8 cellular contexts compared by ENCODE assay signal in the genomic region with DNA sequence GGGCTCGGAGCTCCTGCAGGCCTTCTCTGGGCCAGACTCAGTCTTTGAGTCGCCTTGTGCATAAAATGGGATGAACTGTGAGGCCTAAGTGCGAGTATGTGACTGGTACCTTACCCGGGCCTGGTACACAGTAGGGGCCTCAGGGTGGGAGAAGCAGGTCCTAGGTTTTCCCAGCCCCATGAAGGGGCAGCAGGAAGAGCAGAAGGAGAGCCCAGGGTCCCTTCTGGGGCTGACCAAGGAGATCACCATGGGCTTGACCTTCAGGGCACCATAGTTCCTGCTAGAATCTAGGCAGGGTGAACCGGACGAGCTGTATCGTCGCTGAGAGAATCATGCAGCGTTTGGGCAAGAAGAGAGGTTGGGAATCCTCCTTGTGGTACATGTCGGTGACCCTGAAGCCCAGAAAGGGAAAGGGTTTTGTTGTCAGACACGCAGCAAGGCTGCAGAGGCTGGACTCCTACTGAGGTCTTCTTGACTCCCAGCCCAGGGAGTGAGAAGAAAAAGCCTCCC. TPM values are rescaled to one million over a fixed set of nuclear protein-coding genes. Genes with fewer than 3 reads are reported as not detected.
DNase-seq lines count a peak whose midpoint lies in the region; FAIRE-seq and TF ChIP-seq lines count a peak whose summit lies in the region.

No MANE protein-coding gene starts in this region.

- no peak for TF ChIP-seq RAD21 in H1 (IDR thresholded peaks at IDR 0.05 in 1 of 2, conservative IDR thresholded peaks at IDR 0.05 in 1 of 2; ENCODE audit: low read depth in 2 of 2, low read length in 2 of 2)

- no peak for FAIRE-seq in H1 (lab: Jason Lieb, UNC)

- H3K4me3 ChIP-seq in GM06990 (replicated peaks; ENCODE audit: low read depth, low read length) (peak overlapping the region; percentile 95), Loucy (ENCODE audit: low read length, poor library complexity, severe bottlenecking) (peak overlapping the region; percentile 88), H1 (ENCODE audit: extremely low read depth in 1 of 4, insufficient read depth in 2 of 4, low read depth in 3 of 4, low read length in 4 of 4) (peak overlapping the region; percentile 52 to 72 (median 64)), ovary (peak overlapping the region; percentile 68)

- H3K9ac ChIP-seq in Loucy (ENCODE audit: low read depth, low read length, poor library complexity, severe bottlenecking) (peak overlapping the region; percentile 83), H1 (replicated peaks in 1 of 4; ENCODE audit: extremely low read depth in 1 of 4, low read depth in 3 of 4, low read length in 3 of 4) (no peak overlapping the region)

- no peak overlapping the region for H2BK20ac ChIP-seq in H1 (ENCODE audit: low read length)

- no peaks in the 10 kb centered on the region for H3K9me2 ChIP-seq in Loucy (replicated peaks; ENCODE audit: low read depth, low read length)

- H3K79me2 ChIP-seq in Loucy (ENCODE audit: insufficient read depth, low read length) (peaks cover 26% of the 10 kb centered on the region), H1 (ENCODE audit: control insufficient read depth in 1 of 2, insufficient read depth in 2 of 2, low read length in 2 of 2) (peaks cover 0 to 13% of the 10 kb centered on the region in 2 experiments; a peak in 2 of 4 replicates)

- CTCF ChIA-PET in H1 (lab: Charles Lee; ENCODE audit: partially characterized antibody), result interaction anchor here (2.0 to 2.6 kb wide), 2 partner anchors 20 to 51 kb away, joined by 5 to 20 read pairs; no protein-coding TSS in a partner anchor

- H3K14ac ChIP-seq in H1 (ENCODE audit: insufficient read length), result no peak overlapping the region

- H3K79me1 ChIP-seq in H1 (ENCODE audit: low read depth, low read length), result peaks cover 11% of the 10 kb centered on the region

- no peak overlapping the region for H2BK15ac ChIP-seq in H1 (ENCODE audit: low read length)

- TF ChIP-seq CTCF in GM06990 (IDR thresholded peaks at IDR 0.05; ENCODE audit: insufficient read depth, low read length, poor library complexity, severe bottlenecking) (no peak), Loucy (conservative IDR thresholded peaks at IDR 0.05; ENCODE audit: low read length) (no peak), H1 (IDR thresholded peaks at IDR 0.05; ENCODE audit: control extremely low read depth in 1 of 3, insufficient read depth in 1 of 3, low read depth in 1 of 3, low read length in 3 of 3) (no peak), ovary (IDR thresholded peaks at IDR 0.05) (no peak), GM13977 (IDR thresholded peaks at IDR 0.05; ENCODE audit: extremely low read depth, insufficient read depth, missing control alignments) (no peak)

- in situ Hi-C loops in GM13977 (cut with MboI; ENCODE audit: low pct_unique_long_range_greater_than_20kb, low sequenced_read_pairs, unreplicated experiment), result no loop called here

- no peak overlapping the region for H3K18ac ChIP-seq in H1 (ENCODE audit: extremely low read depth, low read length)

- peaks cover 3% of the 10 kb centered on the region; the same call in 1 of the 2 replicates for H3K23me2 ChIP-seq in H1 (ENCODE audit: low read depth, low read length)

- H3K27me3 ChIP-seq in GM06990 (replicated peaks; ENCODE audit: control insufficient read depth, insufficient read depth, low read length) (no peaks in the 10 kb centered on the region), Loucy (ENCODE audit: insufficient read depth, low read length, poor library complexity, severe bottlenecking) (no peaks in the 10 kb centered on the region), H1 (replicated peaks in 1 of 4; ENCODE audit: control insufficient read depth in 3 of 4, extremely low read depth in 1 of 4, insufficient read depth in 3 of 4, low read length in 3 of 4) (no peaks in the 10 kb centered on the region), ovary (no peaks in the 10 kb centered on the region)

- no peak overlapping the region for H2AK5ac ChIP-seq in H1 (ENCODE audit: low read depth, low read length)

- no peak overlapping the region for H2BK120ac ChIP-seq in H1 (replicated peaks; ENCODE audit: low read depth, low read length)

- POLR2A ChIA-PET in H1 (lab: Charles Lee; ENCODE audit: partially characterized antibody), result interaction anchor here (0.8 to 21.6 kb wide), 11 partner anchors 8 to 498 kb away, joined by 3 to 507 read pairs (median 6); a partner anchor contains a TSS

- peaks cover 17% of the 10 kb centered on the region for H4K20me1 ChIP-seq in Loucy (ENCODE audit: insufficient read depth, low read length, poor library complexity, severe bottlenecking)
- peaks cover 0 to 5% of the 10 kb centered on the region in 2 experiments for H4K20me1 ChIP-seq in H1 (replicated peaks in 1 of 2; ENCODE audit: control insufficient read depth in 1 of 2, insufficient read depth in 2 of 2, low read length in 2 of 2)

- no peak overlapping the region for H2BK12ac ChIP-seq in H1 (ENCODE audit: low read depth, low read length)

- H3K36me3 ChIP-seq in GM06990 (ENCODE audit: control insufficient read depth, insufficient read depth, low read length) (peaks cover 20% of the 10 kb centered on the region), Loucy (ENCODE audit: insufficient read depth, low read length) (no peaks in the 10 kb centered on the region; the same call in 1 of the 2 replicates), H1 (ENCODE audit: control insufficient read depth in 2 of 4, insufficient read depth in 4 of 4, low read length in 3 of 4) (peaks cover 7 to 30% (median 12%) of the 10 kb centered on the region in 4 experiments; a peak in 6 of 8 replicates), ovary (no peaks in the 10 kb centered on the region)

- H3K27ac ChIP-seq in H1 (ENCODE audit: low read depth, low read length), result no peak overlapping the region
- peak overlapping the region; percentile 94 to 98 for H3K27ac ChIP-seq in ovary

- peak overlapping the region; percentile 82 for H3K4me2 ChIP-seq in Loucy (ENCODE audit: low read depth, low read length, poor library complexity, severe bottlenecking)
- peak overlapping the region; percentile 72 to 94 for H3K4me2 ChIP-seq in H1 (ENCODE audit: insufficient read depth in 1 of 2, low read depth in 2 of 2, low read length in 2 of 2)

- peaks cover 12% of the 10 kb centered on the region for H3K4me1 ChIP-seq in Loucy (ENCODE audit: insufficient read depth, low read length, poor library complexity, severe bottlenecking)
- peaks cover 0 to 17% (median 10%) of the 10 kb centered on the region in 4 experiments; a peak in 6 of 7 replicates for H3K4me1 ChIP-seq in H1 (replicated peaks in 1 of 4; ENCODE audit: control insufficient read depth in 3 of 4, insufficient read depth in 4 of 4, low read length in 3 of 4)
- peaks cover 10% of the 10 kb centered on the region for H3K4me1 ChIP-seq in ovary (ENCODE audit: insufficient read depth)

- peak overlapping the region; percentile 91 for H2AFZ ChIP-seq in Loucy (ENCODE audit: low read length)
- H2AFZ ChIP-seq in H1 (ENCODE audit: low read length), result 0 out of 2 replicates have a peak overlapping the region, but pooled peaks have one; percentile 25

- H4K91ac ChIP-seq in H1 (replicated peaks; ENCODE audit: insufficient read length, low read length), result peak overlapping the region; percentile 7

- no peak overlapping the region for H3K56ac ChIP-seq in H1 (replicated peaks; ENCODE audit: insufficient read length, low read depth, low read length)

- TF ChIP-seq POLR2A in H1 (IDR thresholded peaks at IDR 0.05; ENCODE audit: control extremely low read depth in 1 of 2, low read depth in 2 of 2, low read length in 2 of 2) (no peak), ovary (IDR thresholded peaks at IDR 0.05) (no peak)

- H3F3A ChIP-seq in Loucy (ENCODE audit: low read depth), result no peaks in the 10 kb centered on the region

- no peak overlapping the region for H4K5ac ChIP-seq in H1 (ENCODE audit: insufficient read length, low read depth, low read length)

- no peak for DNase-seq in GM06990 (ENCODE audit: extremely low read depth, insufficient read length)
- DNase-seq in H1 (ENCODE audit: low read depth in 1 of 2, low spot score in 2 of 2), result no peak
- peak in 1 of 5 donors; percentile 26 for DNase-seq in ovary
- no peak for DNase-seq in NCI-H226
- DNase-seq in hippocampal formation (lab: John Stamatoyannopoulos, UW), result no peak
- no peak for DNase-seq in DMS53 (lab: John Stamatoyannopoulos, UW)
- no peak for DNase-seq in GM13977 (ENCODE audit: low spot score)

- intact Hi-C loops in ovary (cut with DNase I), result no loop called here

- no peak overlapping the region for H2BK5ac ChIP-seq in H1 (ENCODE audit: low read depth, low read length)

- whole genome bisulfite sequencing in H1 (ENCODE audit: extremely low coverage in 1 of 2, insufficient coverage in 1 of 2, insufficient read length in 1 of 2, insufficient replicate concordance in 2 of 2, low coverage in 1 of 2, low lambda C conversion rate in 2 of 2, missing lambda C conversion rate in 1 of 2), 2 experiments, result 70% methylated on average over 10 of the region's 11 CpGs; no CpG with 5 or more reads in 1 of the 2 experiments
- WGBS in ovary, 3 donors, result 62 to 64% (median 63%) methylated on average over 11 of the region's 11 CpGs

- no peak overlapping the region for H3K4ac ChIP-seq in H1 (replicated peaks; ENCODE audit: insufficient read length, low read depth, low read length)

- H3K23ac ChIP-seq in H1 (ENCODE audit: insufficient read length), result no peak overlapping the region

- peak overlapping the region; percentile 17 for H4K8ac ChIP-seq in H1 (ENCODE audit: extremely low read depth, insufficient read depth, low read length)

- H3K9me3 ChIP-seq in Loucy (ENCODE audit: insufficient read depth, low read depth, low read length) (no peaks in the 10 kb centered on the region), H1 (ENCODE audit: insufficient read depth in 2 of 2, low read depth in 1 of 2, low read length in 1 of 2) (no peaks in the 10 kb centered on the region), ovary (no peaks in the 10 kb centered on the region)

- TF ChIP-seq EP300 in H1 (IDR thresholded peaks at IDR 0.05; ENCODE audit: borderline replicate concordance in 1 of 2, low read depth in 2 of 2, low read length in 2 of 2) (no peak), ovary (IDR thresholded peaks at IDR 0.05) (no peak)

RNA-seq across cellular contexts. Expression of a gene that starts 0.4 kb away (rescaled TPM):
- 29.5 and 32.1 TPM in 2 replicates for total RNA-seq in H1 (2021; fragmentation: NEBNext Ultra II Directional; extraction: Animal tissue kit (Norgen Biotek cat#: 25700))
- polyA plus RNA-seq in H1 (2011; rRNA removed) (25.1 and 33.4 TPM in 2 replicates), ovary (10 to 100 TPM; 31.8 to 46.8 TPM)
- polyA plus RNA-seq in H1 (2011; cell fraction: cytosol; rRNA removed), result 35.7 TPM
- 106 TPM for polyA plus RNA-seq in H1 (2011; cell fraction: nucleus; rRNA removed)
- 22.0 to 26.7 TPM (median 22.5 TPM) in 4 replicates for polyA plus RNA-seq in H1 (2012, experiment 1 of 2)
- 9.1 TPM for polyA plus RNA-seq in H1 (2012, experiment 2 of 2)
- polyA plus RNA-seq in H1 (2013, experiment 1 of 2), result 10.9 TPM
- 7.7 TPM for polyA plus RNA-seq in H1 (2013, experiment 2 of 2)
- 44.1 and 62.2 TPM in 2 replicates for polyA minus RNA-seq in H1 (2011; rRNA and poly(A)+ RNA removed)
- polyA minus RNA-seq in H1 (2011; cell fraction: cytosol; rRNA and poly(A)+ RNA removed), result 25.1 TPM
- 91.2 TPM for polyA minus RNA-seq in H1 (2011; cell fraction: nucleus; rRNA and poly(A)+ RNA removed)
- total RNA-seq in ovary, result 10 to 100 TPM; 41.7 to 93.3 (median 62.7) TPM

RNA-seq across cellular contexts. Expression of a gene that starts 28.6 kb away (rescaled TPM):
- total RNA-seq in H1 (2021; fragmentation: NEBNext Ultra II Directional; extraction: Animal tissue kit (Norgen Biotek cat#: 25700)), result 556 and 563 TPM in 2 replicates
- 350 and 373 TPM in 2 replicates for polyA plus RNA-seq in H1 (2011; rRNA removed)
- 393 TPM for polyA plus RNA-seq in H1 (2011; cell fraction: cytosol; rRNA removed)
- polyA plus RNA-seq in H1 (2011; cell fraction: nucleus; rRNA removed), result 141 TPM
- 386 to 417 TPM (median 389 TPM) in 4 replicates for polyA plus RNA-seq in H1 (2012, experiment 1 of 2)
- 229 TPM for polyA plus RNA-seq in H1 (2012, experiment 2 of 2)
- 302 TPM for polyA plus RNA-seq in H1 (2013, experiment 1 of 2)
- polyA plus RNA-seq in H1 (2013, experiment 2 of 2), result 299 TPM
- polyA minus RNA-seq in H1 (2011; rRNA and poly(A)+ RNA removed), result 74.5 and 90.5 TPM in 2 replicates
- 107 TPM for polyA minus RNA-seq in H1 (2011; cell fraction: cytosol; rRNA and poly(A)+ RNA removed)
- polyA minus RNA-seq in H1 (2011; cell fraction: nucleus; rRNA and poly(A)+ RNA removed), result 87.5 TPM
- total RNA-seq in ovary, result 100 to 1,000 TPM in 4 of 7 donors, 10 to 100 TPM in 3; 42.0 to 132 (median 102) TPM
- 100 to 1,000 TPM in 1 of 2 donors, 10 to 100 TPM in 1; 56.4 to 106 TPM for polyA plus RNA-seq in ovary

RNA-seq across cellular contexts. Expression of a gene that starts 45.8 kb away (rescaled TPM):
- total RNA-seq in H1 (2021; fragmentation: NEBNext Ultra II Directional; extraction: Animal tissue kit (Norgen Biotek cat#: 25700)), result 0.13 TPM in 1 of 2 replicates, not detected in the other
- polyA plus RNA-seq in H1 (2011; rRNA removed), result not detected in 2 replicates
- polyA plus RNA-seq in H1 (2011; cell fraction: cytosol; rRNA removed), result not detected
- 0.06 TPM for polyA plus RNA-seq in H1 (2011; cell fraction: nucleus; rRNA removed)
- polyA plus RNA-seq in H1 (2012, experiment 1 of 2), result not detected in 4 replicates
- not detected for polyA plus RNA-seq in H1 (2012, experiment 2 of 2)
- not detected for polyA plus RNA-seq in H1 (2013, experiment 1 of 2)
- not detected for polyA plus RNA-seq in H1 (2013, experiment 2 of 2)
- not detected in 2 replicates for polyA minus RNA-seq in H1 (2011; rRNA and poly(A)+ RNA removed)
- polyA minus RNA-seq in H1 (2011; cell fraction: cytosol; rRNA and poly(A)+ RNA removed), result not detected
- polyA minus RNA-seq in H1 (2011; cell fraction: nucleus; rRNA and poly(A)+ RNA removed), result not detected
- not detected for total RNA-seq in ovary
- not detected for polyA plus RNA-seq in ovary
